1 cellular context compared by ENCODE assay signal in genomic region chr13:112664501-112665203, GRCh38.
TF ChIP-seq lines count a peak whose summit lies in the region.

No MANE protein-coding gene starts in this region.

TF ChIP-seq in HepG2, 621 proteins besides CTCF, POLR2A, EP300 and RAD21 (continued from another document):
- no peak for TF ChIP-seq ZNF205 (CRISPR knock-in tag; IDR thresholded peaks at IDR 0.05)
- TF ChIP-seq ZNF530 (CRISPR knock-in tag; IDR thresholded peaks at IDR 0.05; ENCODE audit: low read depth): no peak
